13 cellular contexts compared by ENCODE assay signal in the genomic region with DNA sequence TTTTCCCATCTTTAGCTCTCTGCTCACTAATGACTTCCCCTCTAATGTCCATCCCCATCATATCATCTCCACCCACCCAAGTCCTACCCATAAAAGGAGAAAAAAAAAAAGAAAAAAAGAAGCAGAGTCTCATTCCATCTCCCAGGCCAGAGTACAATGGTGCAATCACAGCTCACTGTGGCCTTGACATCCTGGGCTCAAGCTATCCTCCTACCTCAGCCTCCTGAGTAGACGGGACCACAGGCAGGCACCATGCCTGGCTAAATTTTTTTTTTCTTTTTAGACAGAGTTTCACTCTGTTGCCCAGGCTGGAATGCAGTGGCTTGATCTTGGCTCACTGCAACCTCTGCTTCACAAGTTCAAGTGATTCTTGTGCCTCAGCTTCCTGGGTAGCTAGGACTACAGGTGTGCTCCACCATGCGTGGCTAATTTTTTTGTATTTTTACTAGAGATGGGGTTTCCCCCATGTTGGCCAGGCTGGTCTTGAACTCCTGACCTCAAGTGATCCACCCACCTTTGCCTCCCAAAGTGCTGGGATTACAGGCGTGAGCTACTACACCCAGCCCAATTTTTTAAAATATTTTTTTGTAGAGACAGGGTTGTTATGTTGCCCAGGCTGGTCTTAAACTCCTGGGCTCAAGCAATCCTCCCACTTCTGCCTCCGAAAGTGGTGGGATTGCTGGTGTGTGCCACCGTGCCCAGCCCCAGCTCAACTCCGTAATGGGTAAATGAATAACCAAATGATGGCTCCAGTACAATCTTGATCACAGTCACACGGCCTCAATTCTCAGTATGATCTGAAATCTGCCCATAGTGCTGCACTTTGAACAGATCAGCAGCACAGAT. TPM values are rescaled to one million over a fixed set of nuclear protein-coding genes. Genes with fewer than 3 reads are reported as not detected.
DNase-seq lines count a peak whose midpoint lies in the region; ATAC-seq and TF ChIP-seq lines count a peak whose summit lies in the region.
"Had no signal": no experiment of that assay in that cellular context is flagged by ENCODE, and none has a peak within 500 bp of the region (broad histone marks: within the 10 kb centered on the region; RNA-seq: fewer than 3 reads in every experiment).

No MANE protein-coding gene starts in this region.

- peaks cover 37% of the 10 kb centered on the region for H3K4me1 Mint-ChIP-seq in activated B cell treated with CpG ODN at 0.5 μM for 24 hours
- H3K4me1 Mint-ChIP-seq in activated CD4-positive, alpha-beta memory T cell treated with anti-CD3 and anti-CD28 coated beads, Interleukin-2, amount 10 ng/mL, durations not matched to agents 7 days and 5 days: peaks cover 8% of the 10 kb centered on the region
- H3K4me1 Mint-ChIP-seq: endodermal cell had no signal

- H3K27ac ChIP-seq in breast epithelium: no peak overlapping the region

- DNase-seq in activated B cell treated with CpG ODN at 0.5 μM for 24 hours: no peak
- DNase-seq in T-helper 1 cell: no peak
- DNase-seq in COR-L47 (lab: John Stamatoyannopoulos, UW): no peak
- no peak for DNase-seq in breast epithelium (ENCODE audit: low spot score in 2 of 2)
- DNase-seq in activated CD4-positive, alpha-beta memory T cell treated with anti-CD3 and anti-CD28 coated beads, Interleukin-2, amount 10 ng/mL, durations not matched to agents 7 days and 5 days: no peak
- DNase-seq: activated CD4-positive, alpha-beta memory T cell treated with anti-CD3 and anti-CD28 coated beads for 36 hours; endodermal cell; NCI-H2227 treated with DMSO at 0.1 percent for 48 hours; SK-N-SH had no signal

- POLR2A ChIA-PET in activated B cell treated with CpG ODN at 0.5 μM for 24 hours (lab: Charles Lee): interaction anchor here (1.2 to 3.1 kb wide), 2 partner anchors 11 to 25 kb away, joined by 4 to 37 read pairs; a partner anchor contains a TSS
- POLR2A ChIA-PET in activated CD4-positive, alpha-beta memory T cell treated with anti-CD3 and anti-CD28 coated beads, Interleukin-2, amount 10 ng/mL, durations not matched to agents 7 days and 5 days (lab: Charles Lee): no interaction called here

- no peak for TF ChIP-seq CTCF in activated B cell treated with CpG ODN at 0.5 μM for 24 hours (IDR thresholded peaks at IDR 0.05)
- no peak for TF ChIP-seq CTCF in breast epithelium (IDR thresholded peaks at IDR 0.05)

- H3K27ac Mint-ChIP-seq in activated B cell treated with CpG ODN at 0.5 μM for 24 hours: peak overlapping the region; percentile 63
- H3K27ac Mint-ChIP-seq in activated CD4-positive, alpha-beta memory T cell treated with anti-CD3 and anti-CD28 coated beads, Interleukin-2, amount 10 ng/mL, durations not matched to agents 7 days and 5 days: no peak overlapping the region
- H3K27ac Mint-ChIP-seq: activated CD4-positive, alpha-beta memory T cell treated with anti-CD3 and anti-CD28 coated beads for 36 hours; endodermal cell had no signal

- intact Hi-C loops in activated B cell treated with CpG ODN at 0.5 μM for 24 hours (cut with micrococcal nuclease) (loop anchor here (1.0 kb wide), 2 partner anchors 11 to 23 kb away; no protein-coding TSS in a partner anchor), breast epithelium (cut with DNase I; ENCODE audit: low total_unique reads) (no loop called here)

- no peak for TF ChIP-seq POLR2A in breast epithelium (IDR thresholded peaks at IDR 0.05)

- no peaks in the 10 kb centered on the region for H3K27me3 Mint-ChIP-seq in activated B cell treated with CpG ODN at 0.5 μM for 24 hours
- H3K27me3 Mint-ChIP-seq in activated CD4-positive, alpha-beta memory T cell treated with anti-CD3 and anti-CD28 coated beads, Interleukin-2, amount 10 ng/mL, durations not matched to agents 7 days and 5 days: peaks cover 9% of the 10 kb centered on the region
- H3K27me3 Mint-ChIP-seq: activated CD4-positive, alpha-beta memory T cell treated with anti-CD3 and anti-CD28 coated beads for 36 hours had no signal

- ATAC-seq in GM18508 (IDR thresholded peaks at IDR 0.05; ENCODE audit: insufficient read depth, unreplicated experiment) (peak; percentile 86), GM21423 (IDR thresholded peaks at IDR 0.05; ENCODE audit: unreplicated experiment) (peak; percentile 87), HG03045 (IDR thresholded peaks at IDR 0.05; ENCODE audit: unreplicated experiment) (peak; percentile 69), activated B cell treated with CpG ODN at 0.5 μM for 24 hours (ENCODE audit: low read depth) (peak; percentile 84)

- no peaks in the 10 kb centered on the region for H3K9me3 ChIP-seq in breast epithelium
- H3K9me3 ChIP-seq: SK-N-SH had no signal

- no peaks in the 10 kb centered on the region for H3K4me1 ChIP-seq in breast epithelium

- no peaks in the 10 kb centered on the region for H3K27me3 ChIP-seq in breast epithelium

- no peaks in the 10 kb centered on the region for H3K36me3 Mint-ChIP-seq in activated B cell treated with CpG ODN at 0.5 μM for 24 hours (ENCODE audit: low read depth)
- H3K36me3 Mint-ChIP-seq in activated CD4-positive, alpha-beta memory T cell treated with anti-CD3 and anti-CD28 coated beads, Interleukin-2, amount 10 ng/mL, durations not matched to agents 7 days and 5 days (ENCODE audit: low read depth): no peaks in the 10 kb centered on the region
- H3K36me3 Mint-ChIP-seq: activated CD4-positive, alpha-beta memory T cell treated with anti-CD3 and anti-CD28 coated beads for 36 hours; CD14-positive monocyte had no signal

- CTCF ChIA-PET in activated B cell treated with CpG ODN at 0.5 μM for 24 hours (lab: Charles Lee): interaction anchor here (1.1 to 1.2 kb wide), 2 partner anchors 9 to 24 kb away, joined by 3 read pairs; no protein-coding TSS in a partner anchor
- CTCF ChIA-PET in activated CD4-positive, alpha-beta memory T cell treated with anti-CD3 and anti-CD28 coated beads, Interleukin-2, amount 10 ng/mL, durations not matched to agents 7 days and 5 days (lab: Charles Lee): interaction anchor here (2.1 kb wide), 1 partner anchor 11 kb away, joined by 8 read pairs; no protein-coding TSS in a partner anchor

- peak overlapping the region; percentile 20 for H3K4me3 Mint-ChIP-seq in activated B cell treated with CpG ODN at 0.5 μM for 24 hours
- H3K4me3 Mint-ChIP-seq in activated CD4-positive, alpha-beta memory T cell treated with anti-CD3 and anti-CD28 coated beads, Interleukin-2, amount 10 ng/mL, durations not matched to agents 7 days and 5 days: no peak overlapping the region
- H3K4me3 Mint-ChIP-seq: activated CD4-positive, alpha-beta memory T cell treated with anti-CD3 and anti-CD28 coated beads for 36 hours; CD14-positive monocyte; endodermal cell had no signal

- no peaks in the 10 kb centered on the region for H3K9me3 Mint-ChIP-seq in activated B cell treated with CpG ODN at 0.5 μM for 24 hours
- no peaks in the 10 kb centered on the region for H3K9me3 Mint-ChIP-seq in activated CD4-positive, alpha-beta memory T cell treated with anti-CD3 and anti-CD28 coated beads, Interleukin-2, amount 10 ng/mL, durations not matched to agents 7 days and 5 days
- H3K9me3 Mint-ChIP-seq: activated CD4-positive, alpha-beta memory T cell treated with anti-CD3 and anti-CD28 coated beads for 36 hours; endodermal cell had no signal

- no peak overlapping the region for H3K4me3 ChIP-seq in breast epithelium

- no peaks in the 10 kb centered on the region for H3K36me3 ChIP-seq in breast epithelium

RNA-seq across cellular contexts. Expression of a gene that starts 24.6 kb away (rescaled TPM):
- total RNA-seq in activated B cell treated with CpG ODN at 0.5 μM for 24 hours (25.8 and 27.5 TPM in 2 replicates), breast epithelium (100 to 1,000 TPM in 1 of 3 donors, 10 to 100 TPM in 2; 66.5 to 114 (median 80.1) TPM)
- 10 to 100 TPM; 18.9 to 19.9 TPM for total RNA-seq in activated CD4-positive, alpha-beta memory T cell treated with anti-CD3 and anti-CD28 coated beads, Interleukin-2, amount 10 ng/mL, durations not matched to agents 7 days and 5 days
